Comparison of ENCODE assay signal across 7 cellular contexts in genomic region chr3:139343895-139344856, GRCh38.
DNase-seq lines count a peak whose midpoint lies in the region; ATAC-seq and TF ChIP-seq lines count a peak whose summit lies in the region.

Gene MRPS22, plus strand, starts transcription at chr3:139344020. Its CDS starts 7 bp downstream, at chr3:139344027.

- in situ Hi-C loops in astrocyte of the cerebellum (cut with HindIII; ENCODE audit: low sequenced_read_pairs), result loop anchor here (10.0 kb wide), 1 partner anchor 229 kb away; no protein-coding TSS in a partner anchor

- ATAC-seq in GM18505 (IDR thresholded peaks at IDR 0.05; ENCODE audit: unreplicated experiment), result peak; percentile 99
- peak; percentile 97 for ATAC-seq in HG02973 (IDR thresholded peaks at IDR 0.05; ENCODE audit: unreplicated experiment)

- peak within 1 kb of the TSS; percentile 82 for H3K4me3 ChIP-seq in astrocyte of the cerebellum (ENCODE audit: low read depth, low read length)

- no peak for TF ChIP-seq CTCF in astrocyte of the cerebellum (IDR thresholded peaks at IDR 0.05; ENCODE audit: low read depth, low read length, missing control alignments)

- DNase-seq in NCI-H2029 (lab: John Stamatoyannopoulos, UW), result peak; percentile 84
- peak; percentile 69 for DNase-seq in T-helper 22 cell (ENCODE audit: low read depth)
- DNase-seq in astrocyte of the cerebellum (ENCODE audit: low read depth), result peak; percentile 75
- DNase-seq in hippocampal formation (lab: John Stamatoyannopoulos, UW), result peak; percentile 77 to 91
- DNase-seq in retina, result peak; percentile 88

- peak; percentile 88 for TF ChIP-seq POLR2A in GM18505 (IDR thresholded peaks at IDR 0.05; ENCODE audit: borderline replicate concordance, extremely low read depth, insufficient read depth, insufficient read length)

Comparison
In these comparisons a context has a peak if more than half of its experiments do, and no peak if none do; other contexts are left out.
1. Peak in every context shown above with its lines: DNase-seq, ATAC-seq and H3K4me3 ChIP-seq.